ENCODE assay signal across 1 cellular context in the genomic region with DNA sequence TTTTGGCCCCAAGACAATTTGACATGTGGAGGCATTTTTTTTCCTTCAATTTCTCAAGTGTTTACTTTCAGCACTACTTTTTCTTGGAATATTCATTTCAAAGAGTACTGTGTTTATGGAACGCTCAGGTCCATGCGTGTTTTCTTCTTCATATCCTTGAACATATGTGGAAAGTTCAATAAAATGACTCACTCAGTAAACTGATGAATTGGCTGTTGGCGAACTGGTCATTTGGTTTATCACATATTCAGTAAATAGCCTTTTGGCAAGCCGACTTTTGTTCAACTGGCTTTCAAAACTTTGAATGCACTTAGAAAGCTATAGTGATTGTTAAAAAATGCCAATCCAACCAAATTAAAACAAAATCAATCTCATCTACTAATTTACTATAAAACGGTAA.
TF ChIP-seq lines count a peak whose summit lies in the region.

No MANE protein-coding gene starts in this region.

TF ChIP-seq in IMR-90, 13 proteins besides CTCF, POLR2A, EP300 and RAD21 (continued from another document):
- no peak for TF ChIP-seq NFE2L2 (IDR thresholded peaks at IDR 0.05; ENCODE audit: low read depth, low read length)
- TF ChIP-seq CEBPB (IDR thresholded peaks at IDR 0.05; ENCODE audit: low read depth, low read length): no peak
